ENCODE assay signal across 1 cellular context in the genomic region with DNA sequence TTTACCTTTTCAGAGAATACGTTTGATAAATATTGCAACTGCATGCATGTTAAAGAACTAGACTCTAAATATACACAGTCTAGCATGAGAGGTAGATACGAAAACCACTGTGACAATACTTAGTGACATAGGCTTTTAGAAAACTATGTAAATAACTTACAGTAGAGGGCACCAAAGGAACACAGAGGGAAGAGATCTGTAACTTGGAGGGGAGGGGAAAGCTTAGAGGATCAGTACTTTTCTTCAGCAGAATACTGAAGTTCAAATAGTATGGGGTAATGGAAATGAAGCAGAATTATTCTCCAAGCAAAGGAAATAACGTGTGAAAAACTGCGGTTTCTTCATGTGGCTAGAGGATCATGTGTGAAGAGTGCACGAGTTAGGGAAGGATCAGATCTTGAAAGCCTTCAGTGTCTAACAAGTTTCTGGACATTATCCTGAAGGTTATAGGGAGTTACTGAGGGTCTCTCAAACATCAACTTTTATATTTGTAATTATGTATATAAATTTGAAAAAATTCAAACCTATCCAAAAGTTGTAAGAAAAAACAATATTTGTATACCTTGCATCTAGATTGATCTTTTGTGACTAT.
TF ChIP-seq lines count a peak whose summit lies in the region.

No MANE protein-coding gene starts in this region.

TF ChIP-seq in GM23338, 12 proteins besides CTCF, POLR2A, EP300 and RAD21 (continued from another document):
- TF ChIP-seq, protein P1, sequence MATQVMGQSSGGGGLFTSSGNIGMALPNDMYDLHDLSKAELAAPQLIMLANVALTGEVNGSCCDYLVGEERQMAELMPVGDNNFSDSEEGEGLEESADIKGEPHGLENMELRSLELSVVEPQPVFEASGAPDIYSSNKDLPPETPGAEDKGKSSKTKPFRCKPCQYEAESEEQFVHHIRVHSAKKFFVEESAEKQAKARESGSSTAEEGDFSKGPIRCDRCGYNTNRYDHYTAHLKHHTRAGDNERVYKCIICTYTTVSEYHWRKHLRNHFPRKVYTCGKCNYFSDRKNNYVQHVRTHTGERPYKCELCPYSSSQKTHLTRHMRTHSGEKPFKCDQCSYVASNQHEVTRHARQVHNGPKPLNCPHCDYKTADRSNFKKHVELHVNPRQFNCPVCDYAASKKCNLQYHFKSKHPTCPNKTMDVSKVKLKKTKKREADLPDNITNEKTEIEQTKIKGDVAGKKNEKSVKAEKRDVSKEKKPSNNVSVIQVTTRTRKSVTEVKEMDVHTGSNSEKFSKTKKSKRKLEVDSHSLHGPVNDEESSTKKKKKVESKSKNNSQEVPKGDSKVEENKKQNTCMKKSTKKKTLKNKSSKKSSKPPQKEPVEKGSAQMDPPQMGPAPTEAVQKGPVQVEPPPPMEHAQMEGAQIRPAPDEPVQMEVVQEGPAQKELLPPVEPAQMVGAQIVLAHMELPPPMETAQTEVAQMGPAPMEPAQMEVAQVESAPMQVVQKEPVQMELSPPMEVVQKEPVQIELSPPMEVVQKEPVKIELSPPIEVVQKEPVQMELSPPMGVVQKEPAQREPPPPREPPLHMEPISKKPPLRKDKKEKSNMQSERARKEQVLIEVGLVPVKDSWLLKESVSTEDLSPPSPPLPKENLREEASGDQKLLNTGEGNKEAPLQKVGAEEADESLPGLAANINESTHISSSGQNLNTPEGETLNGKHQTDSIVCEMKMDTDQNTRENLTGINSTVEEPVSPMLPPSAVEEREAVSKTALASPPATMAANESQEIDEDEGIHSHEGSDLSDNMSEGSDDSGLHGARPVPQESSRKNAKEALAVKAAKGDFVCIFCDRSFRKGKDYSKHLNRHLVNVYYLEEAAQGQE (IDR thresholded peaks at IDR 0.05; ENCODE audit: unreplicated experiment) = no peak
- no peak for TF ChIP-seq CREB1 (CRISPR knock-in tag; IDR thresholded peaks at IDR 0.05; ENCODE audit: low read depth)
- TF ChIP-seq JUNB (IDR thresholded peaks at IDR 0.05; ENCODE audit: unreplicated experiment) = no peak
- TF ChIP-seq, protein P2, sequence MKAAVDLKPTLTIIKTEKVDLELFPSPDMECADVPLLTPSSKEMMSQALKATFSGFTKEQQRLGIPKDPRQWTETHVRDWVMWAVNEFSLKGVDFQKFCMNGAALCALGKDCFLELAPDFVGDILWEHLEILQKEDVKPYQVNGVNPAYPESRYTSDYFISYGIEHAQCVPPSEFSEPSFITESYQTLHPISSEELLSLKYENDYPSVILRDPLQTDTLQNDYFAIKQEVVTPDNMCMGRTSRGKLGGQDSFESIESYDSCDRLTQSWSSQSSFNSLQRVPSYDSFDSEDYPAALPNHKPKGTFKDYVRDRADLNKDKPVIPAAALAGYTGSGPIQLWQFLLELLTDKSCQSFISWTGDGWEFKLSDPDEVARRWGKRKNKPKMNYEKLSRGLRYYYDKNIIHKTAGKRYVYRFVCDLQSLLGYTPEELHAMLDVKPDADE (IDR thresholded peaks at IDR 0.05) = no peak
- TF ChIP-seq, protein P3, sequence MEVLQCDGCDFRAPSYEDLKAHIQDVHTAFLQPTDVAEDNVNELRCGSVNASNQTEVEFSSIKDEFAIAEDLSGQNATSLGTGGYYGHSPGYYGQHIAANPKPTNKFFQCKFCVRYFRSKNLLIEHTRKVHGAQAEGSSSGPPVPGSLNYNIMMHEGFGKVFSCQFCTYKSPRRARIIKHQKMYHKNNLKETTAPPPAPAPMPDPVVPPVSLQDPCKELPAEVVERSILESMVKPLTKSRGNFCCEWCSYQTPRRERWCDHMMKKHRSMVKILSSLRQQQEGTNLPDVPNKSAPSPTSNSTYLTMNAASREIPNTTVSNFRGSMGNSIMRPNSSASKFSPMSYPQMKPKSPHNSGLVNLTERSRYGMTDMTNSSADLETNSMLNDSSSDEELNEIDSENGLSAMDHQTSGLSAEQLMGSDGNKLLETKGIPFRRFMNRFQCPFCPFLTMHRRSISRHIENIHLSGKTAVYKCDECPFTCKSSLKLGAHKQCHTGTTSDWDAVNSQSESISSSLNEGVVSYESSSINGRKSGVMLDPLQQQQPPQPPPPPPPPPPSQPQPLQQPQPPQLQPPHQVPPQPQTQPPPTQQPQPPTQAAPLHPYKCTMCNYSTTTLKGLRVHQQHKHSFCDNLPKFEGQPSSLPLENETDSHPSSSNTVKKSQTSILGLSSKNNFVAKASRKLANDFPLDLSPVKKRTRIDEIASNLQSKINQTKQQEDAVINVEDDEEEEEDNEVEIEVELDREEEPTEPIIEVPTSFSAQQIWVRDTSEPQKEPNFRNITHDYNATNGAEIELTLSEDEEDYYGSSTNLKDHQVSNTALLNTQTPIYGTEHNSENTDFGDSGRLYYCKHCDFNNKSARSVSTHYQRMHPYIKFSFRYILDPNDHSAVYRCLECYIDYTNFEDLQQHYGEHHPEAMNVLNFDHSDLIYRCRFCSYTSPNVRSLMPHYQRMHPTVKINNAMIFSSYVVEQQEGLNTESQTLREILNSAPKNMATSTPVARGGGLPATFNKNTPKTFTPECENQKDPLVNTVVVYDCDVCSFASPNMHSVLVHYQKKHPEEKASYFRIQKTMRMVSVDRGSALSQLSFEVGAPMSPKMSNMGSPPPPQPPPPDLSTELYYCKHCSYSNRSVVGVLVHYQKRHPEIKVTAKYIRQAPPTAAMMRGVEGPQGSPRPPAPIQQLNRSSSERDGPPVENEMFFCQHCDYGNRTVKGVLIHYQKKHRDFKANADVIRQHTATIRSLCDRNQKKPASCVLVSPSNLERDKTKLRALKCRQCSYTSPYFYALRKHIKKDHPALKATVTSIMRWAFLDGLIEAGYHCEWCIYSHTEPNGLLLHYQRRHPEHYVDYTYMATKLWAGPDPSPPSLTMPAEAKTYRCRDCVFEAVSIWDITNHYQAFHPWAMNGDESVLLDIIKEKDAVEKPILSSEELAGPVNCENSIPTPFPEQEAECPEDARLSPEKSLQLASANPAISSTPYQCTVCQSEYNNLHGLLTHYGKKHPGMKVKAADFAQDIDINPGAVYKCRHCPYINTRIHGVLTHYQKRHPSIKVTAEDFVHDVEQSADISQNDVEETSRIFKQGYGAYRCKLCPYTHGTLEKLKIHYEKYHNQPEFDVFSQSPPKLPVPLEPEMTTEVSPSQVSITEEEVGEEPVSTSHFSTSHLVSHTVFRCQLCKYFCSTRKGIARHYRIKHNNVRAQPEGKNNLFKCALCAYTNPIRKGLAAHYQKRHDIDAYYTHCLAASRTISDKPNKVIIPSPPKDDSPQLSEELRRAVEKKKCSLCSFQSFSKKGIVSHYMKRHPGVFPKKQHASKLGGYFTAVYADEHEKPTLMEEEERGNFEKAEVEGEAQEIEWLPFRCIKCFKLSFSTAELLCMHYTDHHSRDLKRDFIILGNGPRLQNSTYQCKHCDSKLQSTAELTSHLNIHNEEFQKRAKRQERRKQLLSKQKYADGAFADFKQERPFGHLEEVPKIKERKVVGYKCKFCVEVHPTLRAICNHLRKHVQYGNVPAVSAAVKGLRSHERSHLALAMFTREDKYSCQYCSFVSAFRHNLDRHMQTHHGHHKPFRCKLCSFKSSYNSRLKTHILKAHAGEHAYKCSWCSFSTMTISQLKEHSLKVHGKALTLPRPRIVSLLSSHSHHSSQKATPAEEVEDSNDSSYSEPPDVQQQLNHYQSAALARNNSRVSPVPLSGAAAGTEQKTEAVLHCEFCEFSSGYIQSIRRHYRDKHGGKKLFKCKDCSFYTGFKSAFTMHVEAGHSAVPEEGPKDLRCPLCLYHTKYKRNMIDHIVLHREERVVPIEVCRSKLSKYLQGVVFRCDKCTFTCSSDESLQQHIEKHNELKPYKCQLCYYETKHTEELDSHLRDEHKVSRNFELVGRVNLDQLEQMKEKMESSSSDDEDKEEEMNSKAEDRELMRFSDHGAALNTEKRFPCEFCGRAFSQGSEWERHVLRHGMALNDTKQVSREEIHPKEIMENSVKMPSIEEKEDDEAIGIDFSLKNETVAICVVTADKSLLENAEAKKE (CRISPR knock-in tag; IDR thresholded peaks at IDR 0.05) = no peak
- TF ChIP-seq ZNF114 (CRISPR knock-in tag; IDR thresholded peaks at IDR 0.05) = no peak
